ENCODE assay signal across 8 cellular contexts in genomic region chr17:37643118-37643766, GRCh38. TPM values are rescaled to one million over a fixed set of nuclear protein-coding genes. Genes with fewer than 3 reads are reported as not detected.
DNase-seq lines count a peak whose midpoint lies in the region; ATAC-seq lines count a peak whose summit lies in the region.

TSS of gene DDX52 (minus strand) at chr17:37643446. CDS start at chr17:37643420, 26 bp downstream.

- H3K4me3 Mint-ChIP-seq in central memory CD8-positive, alpha-beta T cell, result peak within 1 kb of the TSS; percentile 86

- no peaks in the 10 kb centered on the region for H3K9me3 Mint-ChIP-seq in central memory CD8-positive, alpha-beta T cell

- peak; percentile 91 for ATAC-seq in GM18867 (IDR thresholded peaks at IDR 0.05; ENCODE audit: unreplicated experiment)
- peak; percentile 89 for ATAC-seq in HG03342 (IDR thresholded peaks at IDR 0.05; ENCODE audit: unreplicated experiment)
- peak; percentile 95 to 96 for ATAC-seq in activated CD4-positive, CD25-positive, alpha-beta regulatory T cell treated with anti-CD3 and anti-CD28 coated beads, Interleukin-2, amount 50 U/mL, for 24 hours
- ATAC-seq in central memory CD8-positive, alpha-beta T cell (replicated peaks; ENCODE audit: extremely low read depth, poor library complexity, severe bottlenecking), result peak; percentile 95

- DNase-seq in A172 (ENCODE audit: low spot score), result peak; percentile 86
- peak; percentile 90 for DNase-seq in NCI-H460 (ENCODE audit: extremely low read depth, low read depth)
- peak; percentile 76 to 81 for DNase-seq in central memory CD8-positive, alpha-beta T cell (ENCODE audit: low spot score in 2 of 2)
- DNase-seq in islet precursor cell, result peak; percentile 94
- DNase-seq in stimulated activated CD4-positive, alpha-beta T cell treated with anti-CD3 and anti-CD28 coated beads, Interleukin-12 subunit alpha, Interleukin-12 subunit beta, amount 100 ng/mL, for 24 hours (ENCODE audit: low read depth in 2 of 2), result peak; percentile 73 to 86

- peaks cover 32% of the 10 kb centered on the region for H3K36me3 Mint-ChIP-seq in central memory CD8-positive, alpha-beta T cell (ENCODE audit: insufficient read depth)

- peaks cover 41% of the 10 kb centered on the region for H3K27me3 Mint-ChIP-seq in central memory CD8-positive, alpha-beta T cell

- peaks cover 27% of the 10 kb centered on the region for H3K4me1 Mint-ChIP-seq in central memory CD8-positive, alpha-beta T cell

- peak within 1 kb of the TSS; percentile 88 for H3K27ac Mint-ChIP-seq in central memory CD8-positive, alpha-beta T cell (ENCODE audit: low read depth)

RNA-seq across cellular contexts. Expression of gene DDX52, which starts in this region (rescaled TPM):
- 45.9 and 59.3 TPM in 2 replicates for total RNA-seq in A172 (2014; rRNA removed; shearing (Covaris generic))
- total RNA-seq in NCI-H460 (2014; rRNA removed; shearing (Covaris generic)), result 45.1 and 49.4 TPM in 2 replicates
- 21.5 and 38.0 TPM in 2 replicates for polyA plus RNA-seq in NCI-H460 (2014; cell fraction: nucleus; rRNA removed)

Comparison
In these comparisons a context has a peak if more than half of its experiments do, and no peak if none do; other contexts are left out.
1. Peak in every context shown above with its lines: DNase-seq and ATAC-seq.